In the genomic region with DNA sequence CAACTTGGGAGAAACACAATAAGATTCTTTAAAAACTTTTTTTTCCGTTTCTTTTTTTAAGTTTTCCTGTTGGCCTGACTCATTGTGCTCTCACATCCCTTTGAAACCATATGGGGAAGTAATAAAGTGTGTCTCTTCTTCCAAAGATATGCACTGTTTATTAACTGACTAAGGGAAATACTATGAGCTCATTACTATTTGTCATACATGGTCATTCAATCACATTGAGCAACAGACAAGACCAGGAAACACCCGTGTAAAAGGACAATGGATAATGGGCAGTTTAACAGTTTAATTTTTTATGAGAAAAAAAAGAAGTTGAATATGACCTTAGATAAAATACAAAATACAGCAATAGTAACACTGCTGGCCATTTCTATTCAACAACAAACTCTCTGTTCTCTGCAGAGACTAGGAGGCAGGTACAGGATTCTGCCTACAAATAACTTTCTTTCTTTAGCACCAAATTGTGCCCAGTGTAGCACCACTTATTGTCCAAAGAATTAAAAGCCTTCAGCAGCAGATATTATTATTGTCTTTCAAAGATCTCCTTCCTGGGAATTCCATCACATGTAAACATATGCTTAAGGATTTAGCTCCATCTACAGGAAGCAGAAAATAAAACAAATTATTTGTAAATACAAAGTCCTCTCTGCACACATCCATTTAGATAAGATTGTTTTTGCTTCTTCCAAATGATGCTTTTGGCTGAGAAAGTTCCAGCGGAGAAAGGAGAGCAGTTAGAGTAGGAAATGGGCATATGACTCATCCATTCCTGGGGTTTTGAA, we compare ENCODE assay signal across 8 cellular contexts. TPM values are rescaled to one million over a fixed set of nuclear protein-coding genes. Genes with fewer than 3 reads are reported as not detected.
DNase-seq lines count a peak whose midpoint lies in the region; ATAC-seq and TF ChIP-seq lines count a peak whose summit lies in the region.

No MANE protein-coding gene starts in this region.

- no peak overlapping the region for H3K4me3 Mint-ChIP-seq in neural crest cell

- peak; percentile 67 for TF ChIP-seq CTCF in neural crest cell (conservative IDR thresholded peaks at IDR 0.05)

- ATAC-seq in GM19328 (IDR thresholded peaks at IDR 0.05; ENCODE audit: unreplicated experiment): no peak

- no peaks in the 10 kb centered on the region for H3K9me3 Mint-ChIP-seq in neural crest cell

- H3K4me1 Mint-ChIP-seq in neural crest cell: peaks cover 38% of the 10 kb centered on the region

- H3K27me3 Mint-ChIP-seq in neural crest cell (ENCODE audit: low read depth): no peaks in the 10 kb centered on the region

- no peak overlapping the region for H3K27ac Mint-ChIP-seq in neural crest cell (ENCODE audit: unreplicated experiment)

- H3K36me3 Mint-ChIP-seq in neural crest cell (ENCODE audit: low read depth): no peaks in the 10 kb centered on the region

- DNase-seq in GDM1 (lab: John Stamatoyannopoulos, UW) (peak; percentile 4), NOMO-1 (lab: John Stamatoyannopoulos, UW; ENCODE audit: unreplicated experiment in 2 of 2) (peak; percentile 18 to 89), epidermal melanocyte (ENCODE audit: insufficient read length, low spot score) (peak; percentile 38), neural crest cell (ENCODE audit: low read depth, low spot score) (no peak), NCI-H2107 (lab: John Stamatoyannopoulos, UW) (no peak), NCI-H774 (lab: John Stamatoyannopoulos, UW) (no peak)
- DNase-seq in activated T-cell treated with anti-CD3 and anti-CD28 coated beads, Interleukin-2, amount 50 U/mL, for 48 hours: no peak

RNA-seq across cellular contexts. Expression of gene AKR1E2, which starts 55.0 kb away (rescaled TPM):
- total RNA-seq in neural crest cell: 3.9 and 5.1 TPM in 2 replicates

Comparison
In these comparisons a context has a peak if more than half of its experiments do, and no peak if none do; other contexts are left out.
1. DNase-seq: peak in GDM1 (single experiment), NOMO-1 (2 of 2) and epidermal melanocyte (single experiment); none in neural crest cell (single experiment), NCI-H2107 (single experiment), activated T-cell treated with anti-CD3 and anti-CD28 coated beads, Interleukin-2, amount 50 U/mL, for 48 hours (0 of 2) and NCI-H774 (single experiment).